8 cellular contexts compared by ENCODE assay signal in the genomic region with DNA sequence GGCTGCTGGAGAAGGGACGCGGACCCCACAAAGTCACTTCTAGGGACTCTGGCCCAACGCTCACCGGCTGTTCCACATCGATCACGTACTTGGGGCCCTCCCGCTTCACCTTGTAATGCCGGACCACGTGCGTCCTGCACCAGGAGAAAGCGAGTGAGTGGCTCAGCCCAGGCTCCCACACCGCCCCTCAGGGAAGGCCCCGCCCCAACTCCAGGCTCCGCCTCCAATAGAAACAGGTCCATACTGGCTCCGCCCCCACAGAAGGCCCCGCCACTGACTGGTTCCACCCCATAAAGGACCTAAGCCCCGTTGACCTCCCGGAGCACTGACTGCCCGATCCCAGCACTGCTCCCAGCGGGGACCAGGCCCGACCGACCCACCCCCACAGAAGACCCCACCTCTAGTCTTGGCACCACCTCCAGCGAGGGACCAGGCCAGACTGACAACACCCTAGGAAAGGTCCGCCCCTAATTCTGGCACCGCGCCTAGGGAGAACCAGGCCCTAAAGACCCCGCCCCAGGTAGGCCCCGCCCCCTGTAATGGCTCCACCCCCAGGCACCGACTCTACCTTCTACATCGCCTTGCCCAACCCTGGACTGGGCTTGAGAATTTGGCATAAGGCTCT. TPM values are rescaled to one million over a fixed set of nuclear protein-coding genes. Genes with fewer than 3 reads are reported as not detected.
DNase-seq lines count a peak whose midpoint lies in the region; ATAC-seq and TF ChIP-seq lines count a peak whose summit lies in the region.

No MANE protein-coding gene starts in this region.

- H3K27me3 ChIP-seq in BJ (ENCODE audit: control insufficient read depth, insufficient read depth, low read length) (no peaks in the 10 kb centered on the region), KMS-11 (ENCODE audit: insufficient read depth, low read depth) (no peaks in the 10 kb centered on the region), mononuclear cell (ENCODE audit: insufficient read depth, low read length) (peaks cover 6% of the 10 kb centered on the region)

- POLR2A ChIA-PET in BJ (lab: Charles Lee) = interaction anchor here (0.9 kb wide), 1 partner anchor 16 kb away, joined by 4 read pairs; a partner anchor contains a TSS

- ATAC-seq in GM18868 (IDR thresholded peaks at IDR 0.05; ENCODE audit: unreplicated experiment) = no peak

- H3K4me1 ChIP-seq in KMS-11 (ENCODE audit: low read depth, poor library complexity, severe bottlenecking) (no peaks in the 10 kb centered on the region), mononuclear cell (ENCODE audit: insufficient read depth, low read length) (peaks cover 23% of the 10 kb centered on the region)

- TF ChIP-seq CTCF in BJ (IDR thresholded peaks at IDR 0.05; ENCODE audit: insufficient read depth, low read depth, low read length) (no peak), KMS-11 (conservative IDR thresholded peaks at IDR 0.05; ENCODE audit: low read depth, low read length) (no peak)

- H3K79me2 ChIP-seq in KMS-11 (ENCODE audit: insufficient read depth, low read depth) = no peaks in the 10 kb centered on the region

- peak overlapping the region; percentile 44; the same call in 1 of the 2 replicates for H2AFZ ChIP-seq in KMS-11 (ENCODE audit: low read depth)

- H3K4me2 ChIP-seq in KMS-11 = no peak overlapping the region; the same call in 1 of the 2 replicates

- no peaks in the 10 kb centered on the region; the same call in 1 of the 2 replicates for H3K36me3 ChIP-seq in BJ (ENCODE audit: control insufficient read depth, insufficient read depth, low read length)
- no peaks in the 10 kb centered on the region for H3K36me3 ChIP-seq in KMS-11 (ENCODE audit: insufficient read depth)

- no peak overlapping the region for H3K9ac ChIP-seq in KMS-11

- H3K27ac ChIP-seq in KMS-11 = no peak overlapping the region

- DNase-seq in BJ (ENCODE audit: low read depth) (no peak), dermis blood vessel endothelial cell (peak; percentile 43), NCI-H526 (lab: John Stamatoyannopoulos, UW) (no peak)
- DNase-seq in activated CD4-positive, alpha-beta T cell treated with anti-CD3 and anti-CD28 coated beads for 4 hours = peak; percentile 56 to 71
- DNase-seq in stimulated activated CD8-positive, alpha-beta memory T cell treated with anti-CD3 and anti-CD28 coated beads, Interleukin-4, amount 100 ng/mL, for 24 hours (ENCODE audit: low read depth) = peak; percentile 49

- CTCF ChIA-PET in BJ (lab: Yijun Ruan, JAX) = no interaction called here

- H4K20me1 ChIP-seq in KMS-11 (ENCODE audit: insufficient read depth) = no peaks in the 10 kb centered on the region

- H3K4me3 ChIP-seq in BJ (ENCODE audit: low read depth, low read length) = peak overlapping the region; percentile 38
- no peak overlapping the region for H3K4me3 ChIP-seq in KMS-11 (IDR thresholded peaks at IDR 0.05; ENCODE audit: insufficient read depth, low read depth, low read length)
- peak overlapping the region; percentile 29 for H3K4me3 ChIP-seq in mononuclear cell (ENCODE audit: low read length)

- H3K9me3 ChIP-seq in mononuclear cell (ENCODE audit: low read depth, low read length) = no peaks in the 10 kb centered on the region

RNA-seq across cellular contexts. Expression of a gene that starts 11.3 kb away (rescaled TPM):
- polyA plus RNA-seq in BJ (2011; rRNA removed) = 5.6 and 7.8 TPM in 2 replicates
- 1.7 and 4.6 TPM in 2 replicates for polyA minus RNA-seq in BJ (2011; rRNA and poly(A)+ RNA removed)
- 28.1 and 36.6 TPM in 2 replicates for total RNA-seq in dermis blood vessel endothelial cell
- 0.42 TPM for total RNA-seq in mononuclear cell

RNA-seq across cellular contexts. Expression of a gene that starts 16.0 kb away (rescaled TPM):
- polyA plus RNA-seq in BJ (2011; rRNA removed) = 4.9 and 5.3 TPM in 2 replicates
- polyA minus RNA-seq in BJ (2011; rRNA and poly(A)+ RNA removed) = 4.7 and 5.8 TPM in 2 replicates
- total RNA-seq in dermis blood vessel endothelial cell (6.5 and 7.7 TPM in 2 replicates), mononuclear cell (7.3 TPM)

RNA-seq across cellular contexts. Expression of a gene that starts 23.0 kb away (rescaled TPM):
- 3.9 and 11.9 TPM in 2 replicates for polyA plus RNA-seq in BJ (2011; rRNA removed)
- polyA minus RNA-seq in BJ (2011; rRNA and poly(A)+ RNA removed) = 6.0 and 6.2 TPM in 2 replicates
- total RNA-seq in dermis blood vessel endothelial cell (7.0 and 11.0 TPM in 2 replicates), mononuclear cell (0.73 TPM)

RNA-seq across cellular contexts. Expression of a gene that starts 25.2 kb away (rescaled TPM):
- polyA plus RNA-seq in BJ (2011; rRNA removed) = not detected in 2 replicates
- polyA minus RNA-seq in BJ (2011; rRNA and poly(A)+ RNA removed) = not detected in 2 replicates
- total RNA-seq in dermis blood vessel endothelial cell = not detected in 2 replicates
- 27.8 TPM for total RNA-seq in mononuclear cell

RNA-seq across cellular contexts. Expression of a gene that starts 48.3 kb away (rescaled TPM):
- not detected in 2 replicates for polyA plus RNA-seq in BJ (2011; rRNA removed)
- not detected in 2 replicates for polyA minus RNA-seq in BJ (2011; rRNA and poly(A)+ RNA removed)
- total RNA-seq in dermis blood vessel endothelial cell = not detected in 2 replicates
- 0.84 TPM for total RNA-seq in mononuclear cell

Comparison
In these comparisons a context has a peak if more than half of its experiments do, and no peak if none do; other contexts are left out.
1. DNase-seq: peak in activated CD4-positive, alpha-beta T cell treated with anti-CD3 and anti-CD28 coated beads for 4 hours (2 of 2), dermis blood vessel endothelial cell (single experiment) and stimulated activated CD8-positive, alpha-beta memory T cell treated with anti-CD3 and anti-CD28 coated beads, Interleukin-4, amount 100 ng/mL, for 24 hours (single experiment); none in BJ (single experiment) and NCI-H526 (0 of 2).
2. RNA of a gene that starts 11.3 kb away (total RNA-seq): 28.1 to 36.6 TPM in dermis blood vessel endothelial cell; 0.42 TPM in mononuclear cell (single experiment); every median in the first group is over 10 times any median in the second.